Comparison of ENCODE assay signal across 27 cellular contexts in genomic region chr13:48629282-48629681, GRCh38. TPM values are rescaled to one million over a fixed set of nuclear protein-coding genes. Genes with fewer than 3 reads are reported as not detected.
"Had no signal": no experiment of that assay in that cellular context is flagged by ENCODE, and none has a peak within 500 bp of the region (broad histone marks: within the 10 kb centered on the region; RNA-seq: fewer than 3 reads in every experiment).

No MANE protein-coding gene starts in this region.

- H3K4me3 Mint-ChIP-seq: activated B cell treated with CpG ODN at 0.5 μM for 24 hours; activated CD8-positive, alpha-beta T cell treated with anti-CD3 and anti-CD28 coated beads for 36 hours; activated naive CD8-positive, alpha-beta T cell; activated T-cell treated with anti-CD3 and anti-CD28 coated beads, Interleukin-2, amount 50 U/mL, for 4 hours; activated T-helper 17 cell treated with anti-CD3 and anti-CD28 coated beads, Interleukin-2, amount 50 U/mL, for 72 hours; central memory CD8-positive, alpha-beta T cell; naive thymus-derived CD8-positive, alpha-beta T cell; stimulated activated naive CD8-positive, alpha-beta T cell treated with anti-CD3 and anti-CD28 coated beads, Interleukin-15, Interleukin-2, amounts not matched to agents 100 ng/mL and 50 ng/mL, for 24 hours; T-helper 2 cell treated with Interferon-gamma antibody and Interleukin-4, amounts not matched to agents 5 μg/mL and 100 μg/mL, for 36 hours had no signal

- ATAC-seq: activated CD8-positive, alpha-beta T cell treated with anti-CD3 and anti-CD28 coated beads for 36 hours; activated T-cell treated with anti-CD3 and anti-CD28 coated beads, Interleukin-2, amount 50 U/mL, for 4 hours; activated T-helper 17 cell treated with anti-CD3 and anti-CD28 coated beads, Interleukin-2, amount 50 U/mL, for 72 hours; gastroesophageal sphincter; lower lobe of right lung; naive thymus-derived CD8-positive, alpha-beta T cell; upper lobe of right lung had no signal

- H3K27me3 ChIP-seq: gastroesophageal sphincter, right lobe of liver, upper lobe of right lung had no signal

- H3K36me3 ChIP-seq: gastroesophageal sphincter, lower lobe of right lung, right lobe of liver, upper lobe of right lung had no signal

- H3K9me3 ChIP-seq: lower lobe of right lung, right lobe of liver, upper lobe of right lung had no signal

- DNase-seq: activated B cell treated with CpG ODN at 0.5 μM for 24 hours; activated CD4-positive, alpha-beta T cell treated with anti-CD3 and anti-CD28 coated beads, Interleukin-2, amount 50 U/mL, for 1 hour; activated CD8-positive, alpha-beta T cell treated with anti-CD3 and anti-CD28 coated beads for 36 hours; activated T-cell treated with anti-CD3 and anti-CD28 coated beads, Interleukin-2, amount 50 U/mL, for 4 hours; anterior cingulate cortex; dermis blood vessel endothelial cell; effector CD4-positive, alpha-beta T cell; hippocampal formation; lower lobe of right lung; mesenchymal stem cell; naive thymus-derived CD8-positive, alpha-beta T cell; posterior cingulate gyrus; right lobe of liver; stimulated activated CD4-positive, alpha-beta T cell treated with anti-CD3 and anti-CD28 coated beads, Interleukin-12 subunit alpha, Interleukin-12 subunit beta, amount 100 ng/mL, for 4 hours; stimulated activated CD4-positive, alpha-beta T cell treated with anti-CD3 and anti-CD28 coated beads, Interleukin-4, amount 100 ng/mL, for 1 hour; substantia nigra; T-helper 1 cell; upper lobe of right lung had no signal

- FAIRE-seq: bronchial epithelial cell, keratinocyte had no signal

- H3K9me3 Mint-ChIP-seq: activated CD8-positive, alpha-beta T cell treated with anti-CD3 and anti-CD28 coated beads for 36 hours; activated T-cell treated with anti-CD3 and anti-CD28 coated beads, Interleukin-2, amount 50 U/mL, for 4 hours had no signal

- H3K4me3 ChIP-seq: gastroesophageal sphincter, lower lobe of right lung, right lobe of liver, upper lobe of right lung had no signal

- H3K27ac Mint-ChIP-seq: activated B cell treated with CpG ODN at 0.5 μM for 24 hours; activated CD8-positive, alpha-beta T cell treated with anti-CD3 and anti-CD28 coated beads for 36 hours; activated naive CD8-positive, alpha-beta T cell; activated T-helper 17 cell treated with anti-CD3 and anti-CD28 coated beads, Interleukin-2, amount 50 U/mL, for 72 hours; naive thymus-derived CD8-positive, alpha-beta T cell; stimulated activated naive CD8-positive, alpha-beta T cell treated with anti-CD3 and anti-CD28 coated beads, Interleukin-15, Interleukin-2, amounts not matched to agents 100 ng/mL and 50 ng/mL, for 24 hours; T-helper 2 cell treated with Interferon-gamma antibody and Interleukin-4, amounts not matched to agents 5 μg/mL and 100 μg/mL, for 36 hours had no signal

- H3K4me1 Mint-ChIP-seq: activated B cell treated with CpG ODN at 0.5 μM for 24 hours; activated T-helper 17 cell treated with anti-CD3 and anti-CD28 coated beads, Interleukin-2, amount 50 U/mL, for 72 hours; central memory CD8-positive, alpha-beta T cell had no signal

- H3K27me3 Mint-ChIP-seq: activated CD8-positive, alpha-beta T cell treated with anti-CD3 and anti-CD28 coated beads for 36 hours; activated naive CD8-positive, alpha-beta T cell; activated T-helper 17 cell treated with anti-CD3 and anti-CD28 coated beads, Interleukin-2, amount 50 U/mL, for 72 hours; central memory CD8-positive, alpha-beta T cell; naive thymus-derived CD8-positive, alpha-beta T cell; stimulated activated naive CD8-positive, alpha-beta T cell treated with anti-CD3 and anti-CD28 coated beads, Interleukin-15, Interleukin-2, amounts not matched to agents 100 ng/mL and 50 ng/mL, for 24 hours had no signal

- H3K27ac ChIP-seq: gastroesophageal sphincter, lower lobe of right lung, right lobe of liver, upper lobe of right lung had no signal

RNA-seq across cellular contexts. Expression of gene CYSLTR2, which starts 24.4 kb away (rescaled TPM):
- total RNA-seq: bronchial epithelial cell, dermis blood vessel endothelial cell, epithelial cell of proximal tubule had no signal
- polyA plus RNA-seq: keratinocyte had no signal
